ENCODE assay signal across 24 cellular contexts in genomic region chr17:6503641-6504195, GRCh38. TPM values are rescaled to one million over a fixed set of nuclear protein-coding genes. Genes with fewer than 3 reads are reported as not detected.
"Had no signal": no experiment of that assay in that cellular context is flagged by ENCODE, and none has a peak within 500 bp of the region (broad histone marks: within the 10 kb centered on the region; RNA-seq: fewer than 3 reads in every experiment).

No MANE protein-coding gene starts in this region.

- H3K36me3 Mint-ChIP-seq: activated CD8-positive, alpha-beta memory T cell treated with anti-CD3 and anti-CD28 coated beads, Interleukin-2, amount 10 ng/mL, durations not matched to agents 7 days and 5 days; activated naive CD4-positive, alpha-beta T cell treated with anti-CD3 and anti-CD28 coated beads, Interleukin-2, amount 50 U/mL, for 72 hours had no signal

- H3K27ac Mint-ChIP-seq: activated B cell treated with CpG ODN at 0.5 μM for 24 hours; activated CD4-positive, alpha-beta T cell treated with anti-CD3 and anti-CD28 coated beads, Interleukin-2, amount 10 ng/mL, durations not matched to agents 24 days and 14 days; activated CD8-positive, alpha-beta memory T cell treated with anti-CD3 and anti-CD28 coated beads, Interleukin-2, amount 10 ng/mL, durations not matched to agents 7 days and 5 days; activated naive CD8-positive, alpha-beta T cell treated with anti-CD3 and anti-CD28 coated beads, Interleukin-2, amount 50 U/mL, for 24 hours; activated T-cell treated with anti-CD3 and anti-CD28 coated beads, Interleukin-2, amount 50 U/mL, for 24 hours; activated T-helper 1 cell treated with anti-CD3 and anti-CD28 coated beads, Interleukin-12 subunit alpha, Interleukin-12 subunit beta, Interleukin-2, Interleukin-4 antibody, amounts not matched to agents 30 ng/mL and 10 ng/mL and 1 ng/mL, durations not matched to agents 14 hours and 24 hours and 36 hours; T-helper 17 cell had no signal

- H3K4me3 ChIP-seq: MG63 had no signal

- H3K9me3 Mint-ChIP-seq: activated B cell treated with CpG ODN at 0.5 μM for 24 hours; activated CD4-positive, alpha-beta T cell treated with anti-CD3 and anti-CD28 coated beads, Interleukin-2, amount 10 ng/mL, durations not matched to agents 24 days and 14 days; activated naive CD4-positive, alpha-beta T cell treated with anti-CD3 and anti-CD28 coated beads, Interleukin-2, amount 50 U/mL, for 72 hours; activated naive CD8-positive, alpha-beta T cell treated with anti-CD3 and anti-CD28 coated beads, Interleukin-2, amount 50 U/mL, for 24 hours; activated T-cell treated with anti-CD3 and anti-CD28 coated beads, Interleukin-2, amount 50 U/mL, for 24 hours; activated T-helper 1 cell treated with anti-CD3 and anti-CD28 coated beads, Interleukin-12 subunit alpha, Interleukin-12 subunit beta, Interleukin-2, Interleukin-4 antibody, amounts not matched to agents 30 ng/mL and 10 ng/mL and 1 ng/mL, durations not matched to agents 14 hours and 24 hours and 36 hours had no signal

- H3K9me3 ChIP-seq: MG63 had no signal

- H3K27ac ChIP-seq: brain microvascular endothelial cell had no signal

- H3K4me1 Mint-ChIP-seq: activated B cell treated with CpG ODN at 0.5 μM for 24 hours; activated CD4-positive, alpha-beta T cell treated with anti-CD3 and anti-CD28 coated beads, Interleukin-2, amount 10 ng/mL, durations not matched to agents 24 days and 14 days; activated CD8-positive, alpha-beta memory T cell treated with anti-CD3 and anti-CD28 coated beads, Interleukin-2, amount 10 ng/mL, durations not matched to agents 7 days and 5 days; activated naive CD8-positive, alpha-beta T cell treated with anti-CD3 and anti-CD28 coated beads, Interleukin-2, amount 50 U/mL, for 24 hours had no signal

- ATAC-seq: activated CD8-positive, alpha-beta memory T cell treated with anti-CD3 and anti-CD28 coated beads, Interleukin-2, amount 10 ng/mL, durations not matched to agents 7 days and 5 days; activated naive CD4-positive, alpha-beta T cell treated with anti-CD3 and anti-CD28 coated beads, Interleukin-2, amount 50 U/mL, for 72 hours; activated naive CD8-positive, alpha-beta T cell treated with anti-CD3 and anti-CD28 coated beads, Interleukin-2, amount 50 U/mL, for 24 hours; PC-3; T-helper 17 cell had no signal

- DNase-seq: activated B cell treated with CpG ODN at 0.5 μM for 24 hours; activated CD4-positive, alpha-beta T cell treated with anti-CD3 and anti-CD28 coated beads for 1 hour; activated CD4-positive, alpha-beta T cell treated with anti-CD3 and anti-CD28 coated beads, Interleukin-2, amount 10 ng/mL, durations not matched to agents 24 days and 14 days; activated CD4-positive, alpha-beta T cell treated with anti-CD3 and anti-CD28 coated beads, Interleukin-2, amount 50 U/mL, for 48 hours; activated CD8-positive, alpha-beta memory T cell treated with anti-CD3 and anti-CD28 coated beads, Interleukin-2, amount 10 ng/mL, durations not matched to agents 7 days and 5 days; activated effector memory CD4-positive, alpha-beta T cell treated with anti-CD3 and anti-CD28 coated beads, Interleukin-2, amount 50 U/mL, for 16 hours; activated naive CD4-positive, alpha-beta T cell treated with Interleukin-2 at 50 U/mL for 16 hours; activated naive CD8-positive, alpha-beta T cell treated with anti-CD3 and anti-CD28 coated beads, Interleukin-2, amount 50 U/mL, for 24 hours; activated T-cell treated with anti-CD3 and anti-CD28 coated beads, Interleukin-2, amount 50 U/mL, for 24 hours; amniotic stem cell; brain microvascular endothelial cell; MG63; NCI-H1105; NCI-H1436; NCI-H1694 treated with DMSO at 0.1 percent for 48 hours; NCI-H2029 treated with DMSO at 0.1 percent for 48 hours; NCI-H446; NCI-H524; PC-3; SIG-M5; T-helper 17 cell; T-helper 9 cell had no signal

- H3K36me3 ChIP-seq: brain microvascular endothelial cell, MG63 had no signal

- H3K4me3 Mint-ChIP-seq: activated B cell treated with CpG ODN at 0.5 μM for 24 hours; activated CD4-positive, alpha-beta T cell treated with anti-CD3 and anti-CD28 coated beads, Interleukin-2, amount 10 ng/mL, durations not matched to agents 24 days and 14 days; activated CD8-positive, alpha-beta memory T cell treated with anti-CD3 and anti-CD28 coated beads, Interleukin-2, amount 10 ng/mL, durations not matched to agents 7 days and 5 days; activated naive CD8-positive, alpha-beta T cell treated with anti-CD3 and anti-CD28 coated beads, Interleukin-2, amount 50 U/mL, for 24 hours; activated T-cell treated with anti-CD3 and anti-CD28 coated beads, Interleukin-2, amount 50 U/mL, for 24 hours; activated T-helper 1 cell treated with anti-CD3 and anti-CD28 coated beads, Interleukin-12 subunit alpha, Interleukin-12 subunit beta, Interleukin-2, Interleukin-4 antibody, amounts not matched to agents 30 ng/mL and 10 ng/mL and 1 ng/mL, durations not matched to agents 14 hours and 24 hours and 36 hours; T-helper 17 cell had no signal

- H3K27me3 ChIP-seq: brain microvascular endothelial cell, MG63 had no signal

- H3K27me3 Mint-ChIP-seq: activated B cell treated with CpG ODN at 0.5 μM for 24 hours; activated CD8-positive, alpha-beta memory T cell treated with anti-CD3 and anti-CD28 coated beads, Interleukin-2, amount 10 ng/mL, durations not matched to agents 7 days and 5 days; activated naive CD8-positive, alpha-beta T cell treated with anti-CD3 and anti-CD28 coated beads, Interleukin-2, amount 50 U/mL, for 24 hours had no signal

RNA-seq across cellular contexts. Expression of gene PIMREG, which starts 59.5 kb away (rescaled TPM):
- total RNA-seq: T-helper 17 cell had no signal
